In genomic region chr4:98046665-98047064, GRCh38 we compare ENCODE assay signal across 30 cellular contexts.
DNase-seq lines count a peak whose midpoint lies in the region; ATAC-seq and TF ChIP-seq lines count a peak whose summit lies in the region.
"Had no signal": no experiment of that assay in that cellular context is flagged by ENCODE, and none has a peak within 500 bp of the region (broad histone marks: within the 10 kb centered on the region; RNA-seq: fewer than 3 reads in every experiment).

No MANE protein-coding gene starts in this region.

- H3K4me2 ChIP-seq in OCI-LY3 (ENCODE audit: low read length) = no peak overlapping the region
- no peak overlapping the region for H3K4me2 ChIP-seq in hepatocyte
- H3K4me2 ChIP-seq: smooth muscle cell had no signal

- H3K4me3 ChIP-seq in OCI-LY3 (ENCODE audit: low read length) (no peak overlapping the region), epithelial cell of esophagus (ENCODE audit: low read length) (no peak overlapping the region), hepatocyte (no peak overlapping the region)
- H3K4me3 ChIP-seq: ascending aorta, esophagus squamous epithelium, left ventricle myocardium inferior, smooth muscle cell, tibial nerve had no signal

- H3K27me3 ChIP-seq in OCI-LY3 (ENCODE audit: low read depth, low read length) (no peaks in the 10 kb centered on the region), hepatocyte (no peaks in the 10 kb centered on the region)
- H3K27me3 ChIP-seq: ascending aorta, esophagus squamous epithelium, tibial nerve had no signal

- H3K79me2 ChIP-seq in OCI-LY3 (ENCODE audit: low read length) (no peaks in the 10 kb centered on the region), hepatocyte (no peaks in the 10 kb centered on the region)

- intact Hi-C loops in sciatic nerve (cut with DNase I) = no loop called here

- peak overlapping the region; percentile 48 for H2AFZ ChIP-seq in OCI-LY3 (ENCODE audit: low read depth, low read length)
- H2AFZ ChIP-seq in hepatocyte = no peak overlapping the region

- H4K20me1 ChIP-seq in OCI-LY3 (ENCODE audit: insufficient read depth, low read length) (no peaks in the 10 kb centered on the region), hepatocyte (ENCODE audit: insufficient read depth, poor library complexity, severe bottlenecking) (no peaks in the 10 kb centered on the region)

- no peak overlapping the region for H3K9ac ChIP-seq in OCI-LY3 (ENCODE audit: low read length)

- H3K36me3 ChIP-seq in OCI-LY3 (replicated peaks; ENCODE audit: low read depth, low read length) (no peaks in the 10 kb centered on the region), hepatocyte (replicated peaks; ENCODE audit: insufficient read depth, low read depth) (no peaks in the 10 kb centered on the region)
- H3K36me3 ChIP-seq: ascending aorta, esophagus squamous epithelium, left ventricle myocardium inferior, tibial nerve had no signal

- H3K4me1 ChIP-seq in OCI-LY3 (ENCODE audit: low read length) (no peaks in the 10 kb centered on the region), hepatocyte (ENCODE audit: insufficient read depth) (no peaks in the 10 kb centered on the region)
- H3K4me1 ChIP-seq: ascending aorta, esophagus squamous epithelium, left ventricle myocardium inferior, tibial nerve had no signal

- peak; percentile 15 for ATAC-seq in sciatic nerve
- ATAC-seq: activated CD8-positive, alpha-beta T cell treated with anti-CD3 and anti-CD28 coated beads, Interleukin-2, amount 10 ng/mL, durations not matched to agents 7 days and 5 days; natural killer cell had no signal

- H3K27ac ChIP-seq in OCI-LY3 (ENCODE audit: low read length) (no peak overlapping the region), hepatocyte (no peak overlapping the region)
- H3K27ac ChIP-seq: ascending aorta, esophagus squamous epithelium, left ventricle myocardium inferior, tibial nerve had no signal

- no peaks in the 10 kb centered on the region for H3K9me3 ChIP-seq in OCI-LY3 (ENCODE audit: insufficient read depth, low read length)
- no peaks in the 10 kb centered on the region for H3K9me3 ChIP-seq in hepatocyte (ENCODE audit: low read depth)
- H3K9me3 ChIP-seq: ascending aorta, esophagus squamous epithelium had no signal

- DNase-seq in NCI-H748 (lab: John Stamatoyannopoulos, UW; ENCODE audit: unreplicated experiment) = peak; percentile 39
- DNase-seq in NCI-H748 treated with DMSO at 0.1 percent for 48 hours (lab: John Stamatoyannopoulos, UW) = no peak
- DNase-seq in epithelial cell of esophagus (ENCODE audit: low read depth) = peak; percentile 7
- DNase-seq in sciatic nerve (ENCODE audit: low spot score) = no peak
- no peak for DNase-seq in GM13976 (ENCODE audit: low spot score)
- no peak for DNase-seq in NCI-H2081 treated with DMSO at 0.1 percent for 48 hours (lab: John Stamatoyannopoulos, UW)
- no peak for DNase-seq in hepatocyte (ENCODE audit: low spot score)
- DNase-seq: activated CD4-positive, alpha-beta T cell treated with anti-CD3 and anti-CD28 coated beads for 1 hour; activated CD8-positive, alpha-beta T cell treated with anti-CD3 and anti-CD28 coated beads, Interleukin-2, amount 10 ng/mL, durations not matched to agents 7 days and 5 days; activated effector memory CD4-positive, alpha-beta T cell treated with Interleukin-2 at 50 U/mL for 16 hours; activated naive CD8-positive, alpha-beta T cell treated with anti-CD3 and anti-CD28 coated beads for 36 hours; AML-193; caudate nucleus; CD8-positive, alpha-beta memory T cell; cortex of kidney; DMS53; esophagus squamous epithelium; GF-D8; hippocampal formation; KBM-7; left ventricle myocardium inferior; natural killer cell; NCI-H1436; NCI-H524 treated with DMSO at 0.1 percent for 48 hours; stimulated activated CD4-positive, alpha-beta T cell treated with anti-CD3 and anti-CD28 coated beads, Interleukin-1b, Interleukin-23, amount 100 ng/mL, for 48 hours; T-helper 1 cell had no signal

- no peak for TF ChIP-seq CTCF in OCI-LY3 (IDR thresholded peaks at IDR 0.05; ENCODE audit: low read depth, low read length)
- no peak for TF ChIP-seq CTCF in epithelial cell of esophagus (IDR thresholded peaks at IDR 0.05; ENCODE audit: insufficient read depth, low read depth, low read length, missing control alignments)
- TF ChIP-seq CTCF in GM13976 (IDR thresholded peaks at IDR 0.05; ENCODE audit: borderline replicate concordance, control extremely low read depth, extremely low read depth, insufficient read depth, missing control alignments) = no peak
- TF ChIP-seq CTCF in hepatocyte (IDR thresholded peaks at IDR 0.05; ENCODE audit: poor library complexity) = no peak

- in situ Hi-C loops in GM13976 (cut with MboI; ENCODE audit: low sequenced_read_pairs, unreplicated experiment) = no loop called here

- H3K9me2 ChIP-seq in hepatocyte (replicated peaks; ENCODE audit: insufficient read depth) = no peaks in the 10 kb centered on the region

- 59% methylated on average over 1 of the region's 1 CpG for WGBS in hepatocyte (ENCODE audit: low lambda C conversion rate, missing lambda C conversion rate)

Comparison
In these comparisons a context has a peak if more than half of its experiments do, and no peak if none do; other contexts are left out.
1. DNase-seq: peak in NCI-H748 (single experiment) and epithelial cell of esophagus (single experiment); none in NCI-H748 treated with DMSO at 0.1 percent for 48 hours (single experiment), sciatic nerve (single experiment), GM13976 (single experiment), NCI-H2081 treated with DMSO at 0.1 percent for 48 hours (single experiment) and hepatocyte (single experiment).